ENCODE assay signal across 8 cellular contexts in the genomic region with DNA sequence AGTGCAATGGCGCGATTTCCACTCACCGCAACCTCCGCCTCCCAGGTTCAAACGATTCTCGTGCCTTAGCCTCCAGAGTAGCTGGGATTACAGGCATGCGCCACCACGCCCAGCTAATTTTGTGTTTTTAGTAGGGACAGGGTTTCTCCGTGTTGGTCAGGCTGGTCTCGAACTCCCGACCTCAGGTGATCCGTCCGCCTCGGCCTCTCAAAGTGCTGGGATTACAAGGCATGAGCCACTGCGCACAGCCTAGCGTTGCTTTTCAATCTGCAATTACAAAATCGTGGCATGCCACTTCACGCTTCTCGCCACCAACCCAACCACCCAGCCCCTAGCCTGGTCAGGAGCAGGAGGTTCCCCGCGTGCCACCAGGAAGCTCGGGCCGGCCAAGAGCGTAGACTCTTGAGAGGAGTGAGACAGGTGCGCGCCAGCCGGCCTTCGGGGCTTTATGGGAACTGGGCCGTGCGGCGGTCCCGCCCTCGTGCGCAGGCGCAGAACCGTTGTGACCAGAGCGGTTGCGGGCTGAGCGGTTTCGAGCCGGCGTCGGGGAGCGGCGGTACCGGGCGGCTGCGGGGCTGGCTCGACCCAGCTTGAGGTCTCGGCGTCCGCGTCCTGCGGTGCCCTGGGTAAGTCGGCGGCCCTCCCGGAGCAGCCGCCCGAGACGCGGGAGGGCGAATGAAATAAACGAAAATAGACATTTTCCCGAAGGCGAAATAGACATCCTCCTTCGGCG. TPM values are rescaled to one million over a fixed set of nuclear protein-coding genes. Genes with fewer than 3 reads are reported as not detected.
DNase-seq lines count a peak whose midpoint lies in the region; ATAC-seq, FAIRE-seq and TF ChIP-seq lines count a peak whose summit lies in the region.

TSS of gene ASRGL1 (plus strand) at position 500 of the 733 bp plus-strand sequence. CDS start 530 bp downstream, outside the sequence.

- peak within 1 kb of the TSS; percentile 80 for H2AFZ ChIP-seq in keratinocyte (ENCODE audit: control insufficient read depth, low read length)

- H4K20me1 ChIP-seq in keratinocyte (ENCODE audit: control insufficient read depth, extremely low read depth, insufficient read depth, low read length): no peaks in the 10 kb centered on the region

- TF ChIP-seq CTCF in keratinocyte (optimal IDR thresholded peaks at IDR 0.05 in 1 of 3, IDR thresholded peaks at IDR 0.05 in 1 of 3, conservative IDR thresholded peaks at IDR 0.05 in 1 of 3; ENCODE audit: extremely low read depth in 1 of 3, insufficient read depth in 2 of 3, low read length in 3 of 3): no peak

- H3K4me2 ChIP-seq in keratinocyte (ENCODE audit: control insufficient read depth, extremely low read depth, insufficient read depth, low read depth, low read length): peak within 1 kb of the TSS; percentile 91

- dilution Hi-C loops in keratinocyte (cut with MboI; ENCODE audit: extremely low pct_ligation_motif_present, low sequenced_read_pairs): no loop called here

- H3K9me3 ChIP-seq in CD4-positive, CD25-positive, alpha-beta regulatory T cell (ENCODE audit: control insufficient read depth in 2 of 2, low read length in 2 of 2): no peaks in the 10 kb centered on the region
- no peaks in the 10 kb centered on the region for H3K9me3 ChIP-seq in keratinocyte (ENCODE audit: control insufficient read depth, low read depth, low read length)

- peaks cover 4 to 22% (median 6%) of the 10 kb centered on the region in 4 donors for H3K4me1 Mint-ChIP-seq in CD4-positive, CD25-positive, alpha-beta regulatory T cell

- peaks cover 0 to 3% (median 0%) of the 10 kb centered on the region in 7 donors for H3K9me3 Mint-ChIP-seq in CD4-positive, CD25-positive, alpha-beta regulatory T cell

- no peaks in the 10 kb centered on the region for H3K36me3 Mint-ChIP-seq in CD4-positive, CD25-positive, alpha-beta regulatory T cell

- peaks cover 13% of the 10 kb centered on the region for H3K4me1 ChIP-seq in CD4-positive, CD25-positive, alpha-beta regulatory T cell (ENCODE audit: control insufficient read depth, insufficient read depth, low read length, poor library complexity, severe bottlenecking)
- peaks cover 7% of the 10 kb centered on the region for H3K4me1 ChIP-seq in keratinocyte (ENCODE audit: control insufficient read depth, extremely low read depth, insufficient read depth, low read length)

- peak; percentile 52 for TF ChIP-seq POLR2A in H54 (IDR thresholded peaks at IDR 0.05; ENCODE audit: low read depth, low read length)

- peak; percentile 58 to 72 (median 62) for DNase-seq in CD4-positive, CD25-positive, alpha-beta regulatory T cell
- DNase-seq in H54 (ENCODE audit: insufficient read length, low spot score) (peak; percentile 81), NCI-H2171 (lab: John Stamatoyannopoulos, UW) (peak; percentile 68), cerebellar cortex (ENCODE audit: low spot score) (peak; percentile 87), keratinocyte (ENCODE audit: low read depth, low spot score) (no peak)
- DNase-seq in stimulated activated CD4-positive, alpha-beta T cell treated with anti-CD3 and anti-CD28 coated beads, Interleukin-12 subunit alpha, Interleukin-12 subunit beta, amount 100 ng/mL, for 4 hours: peak; percentile 77

- no peak within 1 kb of the TSS for H3K27ac ChIP-seq in CD4-positive, CD25-positive, alpha-beta regulatory T cell (ENCODE audit: insufficient read depth, low read length, poor library complexity, severe bottlenecking)
- no peak within 1 kb of the TSS for H3K27ac ChIP-seq in keratinocyte (ENCODE audit: control insufficient read depth, insufficient read depth, low read length)

- FAIRE-seq in H54 (lab: Jason Lieb, UNC) (no peak), keratinocyte (lab: Jason Lieb, UNC) (no peak)

- peak; percentile 62 to 70 for ATAC-seq in CD4-positive, CD25-positive, alpha-beta regulatory T cell (ENCODE audit: low read depth in 2 of 2)
- peak; percentile 86 to 93 for ATAC-seq in activated CD4-positive, CD25-positive, alpha-beta regulatory T cell treated with anti-CD3 and anti-CD28 coated beads, Interleukin-2, amount 50 U/mL, for 24 hours
- no peak for ATAC-seq in GM18520 (IDR thresholded peaks at IDR 0.05; ENCODE audit: unreplicated experiment)

- peaks cover 23% of the 10 kb centered on the region for H3K27me3 ChIP-seq in CD4-positive, CD25-positive, alpha-beta regulatory T cell (ENCODE audit: control insufficient read depth, insufficient read depth, low read length)
- peaks cover 28% of the 10 kb centered on the region for H3K27me3 ChIP-seq in keratinocyte (ENCODE audit: control insufficient read depth, extremely low read depth, insufficient read depth, low read length)

- no peaks in the 10 kb centered on the region for H3K79me2 ChIP-seq in keratinocyte (ENCODE audit: control insufficient read depth, insufficient read depth, low read length)

- peaks cover 62% of the 10 kb centered on the region for H3K27me3 Mint-ChIP-seq in CD4-positive, CD25-positive, alpha-beta regulatory T cell

- peak within 1 kb of the TSS; percentile 51 for H3K4me3 ChIP-seq in CD4-positive, CD25-positive, alpha-beta regulatory T cell (ENCODE audit: low read depth, low read length)
- peak within 1 kb of the TSS; percentile 41 to 71 (median 68) for H3K4me3 ChIP-seq in keratinocyte (ENCODE audit: control insufficient read depth in 2 of 3, extremely low read depth in 1 of 3, insufficient read depth in 2 of 3, low read depth in 1 of 3, low read length in 3 of 3)

- H3K27ac Mint-ChIP-seq in CD4-positive, CD25-positive, alpha-beta regulatory T cell: peak within 1 kb of the TSS; percentile 9 to 67 (median 49)

- H3K36me3 ChIP-seq in CD4-positive, CD25-positive, alpha-beta regulatory T cell (ENCODE audit: control insufficient read depth, insufficient read depth, low read length): no peaks in the 10 kb centered on the region
- H3K36me3 ChIP-seq in keratinocyte (ENCODE audit: control insufficient read depth in 2 of 2, extremely low read depth in 1 of 2, insufficient read depth in 2 of 2, low read length in 2 of 2): no peaks in the 10 kb centered on the region

- no peak within 1 kb of the TSS for H3K9ac ChIP-seq in keratinocyte (ENCODE audit: control insufficient read depth, extremely low read depth, insufficient read depth, low read length)

- H3K9me1 ChIP-seq in keratinocyte (ENCODE audit: control insufficient read depth, extremely low read depth, insufficient read depth, low read length): no peaks in the 10 kb centered on the region

- H3K4me3 Mint-ChIP-seq in CD4-positive, CD25-positive, alpha-beta regulatory T cell: peak within 1 kb of the TSS; percentile 73 to 88 (median 86)

RNA-seq across cellular contexts. Expression of gene ASRGL1, which starts in this region (rescaled TPM):
- 0.57 TPM for total RNA-seq in CD4-positive, CD25-positive, alpha-beta regulatory T cell
- polyA plus RNA-seq in CD4-positive, CD25-positive, alpha-beta regulatory T cell: 1 to 10 TPM in 3 of 4 donors, not detected in 1; 1.4 to 3.6 (median 3.5) TPM
- polyA plus RNA-seq in keratinocyte: 0.05 to 0.25 TPM (median 0.14 TPM) in 3 replicates
- polyA plus RNA-seq in keratinocyte (2011; ENCODE audit: low read depth): not detected
- not detected in 2 replicates for polyA plus RNA-seq in keratinocyte (2011; cell fraction: cytosol; rRNA removed)
- polyA plus RNA-seq in keratinocyte (2011; cell fraction: nucleus; rRNA removed): not detected in 2 replicates
- 0.14 TPM in 1 of 2 replicates, not detected in the other for polyA plus RNA-seq in keratinocyte (2012; ENCODE audit: low replicate concordance)
- 0.13 TPM in 1 of 3 replicates, not detected in the others for polyA minus RNA-seq in keratinocyte
- not detected for polyA minus RNA-seq in keratinocyte (2011; cell fraction: cytosol; rRNA and poly(A)+ RNA removed)
- not detected in 2 replicates for polyA minus RNA-seq in keratinocyte (2011; cell fraction: nucleus; rRNA and poly(A)+ RNA removed)
